In genomic region chr5:134948929-134949328, GRCh38 we compare ENCODE assay signal across 17 cellular contexts. TPM values are rescaled to one million over a fixed set of nuclear protein-coding genes. Genes with fewer than 3 reads are reported as not detected.
DNase-seq lines count a peak whose midpoint lies in the region; ATAC-seq, FAIRE-seq and TF ChIP-seq lines count a peak whose summit lies in the region.
"Had no signal": no experiment of that assay in that cellular context is flagged by ENCODE, and none has a peak within 500 bp of the region (broad histone marks: within the 10 kb centered on the region; RNA-seq: fewer than 3 reads in every experiment).

No MANE protein-coding gene starts in this region.

- WGBS in H1 (ENCODE audit: extremely low coverage in 1 of 2, insufficient coverage in 1 of 2, insufficient read length in 1 of 2, insufficient replicate concordance in 2 of 2, low coverage in 1 of 2, low lambda C conversion rate in 2 of 2, missing lambda C conversion rate in 1 of 2), 2 experiments, result 91% methylated on average over 5 of the region's 5 CpGs; no CpG with 5 or more reads in 1 of the 2 experiments

- no peak overlapping the region for H3K23ac ChIP-seq in H1 (ENCODE audit: insufficient read length)

- H3K27ac ChIP-seq in H1 (ENCODE audit: low read depth, low read length), result no peak overlapping the region
- no peak overlapping the region for H3K27ac ChIP-seq in CD8-positive, alpha-beta memory T cell (ENCODE audit: low read depth, low read length)
- H3K27ac ChIP-seq: BLaER1 treated with 17β-estradiol and CSF1 and Interleukin-3, amounts not matched to agents 10 nM and 100 nM; SJSA1; vagina had no signal

- no peak for TF ChIP-seq EP300 in H1 (IDR thresholded peaks at IDR 0.05; ENCODE audit: borderline replicate concordance in 1 of 2, low read depth in 2 of 2, low read length in 2 of 2)

- H3K27me3 Mint-ChIP-seq in CD8-positive, alpha-beta memory T cell, result no peaks in the 10 kb centered on the region
- H3K27me3 Mint-ChIP-seq: central memory CD8-positive, alpha-beta T cell had no signal

- no peak overlapping the region for H2BK12ac ChIP-seq in H1 (ENCODE audit: low read depth, low read length)

- peaks cover 5% of the 10 kb centered on the region for H3K9me3 ChIP-seq in MG63
- H3K9me3 ChIP-seq in H1 (ENCODE audit: insufficient read depth in 2 of 2, low read depth in 1 of 2, low read length in 1 of 2), result peaks cover 0 to under 1% of the 10 kb centered on the region in 2 experiments; a peak in 1 of 4 replicates
- H3K9me3 ChIP-seq in CD8-positive, alpha-beta memory T cell (ENCODE audit: low read length), result no peaks in the 10 kb centered on the region
- H3K9me3 ChIP-seq: vagina had no signal

- POLR2A ChIA-PET in H1 (lab: Charles Lee; ENCODE audit: partially characterized antibody), result interaction anchor here (0.6 kb wide), 1 partner anchor 258 kb away, joined by 3 read pairs; no protein-coding TSS in a partner anchor
- POLR2A ChIA-PET in CD8-positive, alpha-beta memory T cell (lab: Charles Lee), result no interaction called here

- no peak for TF ChIP-seq CTCF in H1 (IDR thresholded peaks at IDR 0.05; ENCODE audit: control extremely low read depth in 1 of 3, insufficient read depth in 1 of 3, low read depth in 1 of 3, low read length in 3 of 3)

- H3K4ac ChIP-seq in H1 (replicated peaks; ENCODE audit: insufficient read length, low read depth, low read length), result no peak overlapping the region

- no peak overlapping the region for H3K56ac ChIP-seq in H1 (replicated peaks; ENCODE audit: insufficient read length, low read depth, low read length)

- DNase-seq in Daoy (ENCODE audit: low read depth) (peak; percentile 65), MG63 (peak; percentile 84), H1 (ENCODE audit: low read depth in 1 of 2, low spot score in 2 of 2) (no peak), kidney tubule cell (ENCODE audit: low spot score) (peak; percentile 12)
- DNase-seq in CD8-positive, alpha-beta memory T cell, result no peak
- no peak for DNase-seq in stimulated activated CD4-positive, alpha-beta T cell treated with anti-CD3 and anti-CD28 coated beads, Interleukin-12 subunit alpha, Interleukin-12 subunit beta, amount 100 ng/mL, for 4 hours
- DNase-seq: DND-41; left colon; stimulated activated CD4-positive, alpha-beta T cell treated with anti-CD3 and anti-CD28 coated beads, Interleukin-4, amount 100 ng/mL, for 1 hour had no signal

- no peak overlapping the region for H3K18ac ChIP-seq in H1 (ENCODE audit: extremely low read depth, low read length)

- H3K4me1 Mint-ChIP-seq in CD8-positive, alpha-beta memory T cell, result no peaks in the 10 kb centered on the region
- H3K4me1 Mint-ChIP-seq: central memory CD8-positive, alpha-beta T cell had no signal

- H3K9ac ChIP-seq in H1 (replicated peaks in 1 of 4; ENCODE audit: extremely low read depth in 1 of 4, low read depth in 3 of 4, low read length in 3 of 4), result no peak overlapping the region
- H3K9ac ChIP-seq: BLaER1 treated with 17β-estradiol and CSF1 and Interleukin-3, amounts not matched to agents 10 nM and 100 nM had no signal

- peaks cover 0 to 1% (median 0%) of the 10 kb centered on the region in 3 donors for H3K36me3 Mint-ChIP-seq in CD8-positive, alpha-beta memory T cell

- TF ChIP-seq RAD21 in H1 (IDR thresholded peaks at IDR 0.05 in 1 of 2, conservative IDR thresholded peaks at IDR 0.05 in 1 of 2; ENCODE audit: low read depth in 2 of 2, low read length in 2 of 2), result no peak

- FAIRE-seq in H1 (lab: Jason Lieb, UNC), result no peak
- FAIRE-seq: TTC549 had no signal

- H3K79me2 ChIP-seq in H1 (ENCODE audit: control insufficient read depth in 1 of 2, insufficient read depth in 2 of 2, low read length in 2 of 2), result no peaks in the 10 kb centered on the region

- ATAC-seq in HG03280 (IDR thresholded peaks at IDR 0.05; ENCODE audit: unreplicated experiment) (no peak), HG02885 (IDR thresholded peaks at IDR 0.05; ENCODE audit: poor library complexity, unreplicated experiment) (no peak)
- ATAC-seq: left colon had no signal

- H4K91ac ChIP-seq in H1 (replicated peaks; ENCODE audit: insufficient read length, low read length), result no peak overlapping the region

- H3K27ac Mint-ChIP-seq in CD8-positive, alpha-beta memory T cell, result no peak overlapping the region

- no peak overlapping the region for H2BK120ac ChIP-seq in H1 (replicated peaks; ENCODE audit: low read depth, low read length)

- H3K36me3 ChIP-seq in MG63, result no peaks in the 10 kb centered on the region; the same call in 1 of the 2 replicates
- H3K36me3 ChIP-seq in H1 (ENCODE audit: control insufficient read depth in 2 of 4, insufficient read depth in 4 of 4, low read length in 3 of 4), result no peaks in the 10 kb centered on the region
- H3K36me3 ChIP-seq in CD8-positive, alpha-beta memory T cell (ENCODE audit: insufficient read depth, low read length), result no peaks in the 10 kb centered on the region
- H3K36me3 ChIP-seq: SJSA1, vagina had no signal

- H2AK5ac ChIP-seq in H1 (ENCODE audit: low read depth, low read length), result 0 out of 2 replicates have a peak overlapping the region, but pooled peaks have one; percentile 53

- no peak overlapping the region for H4K8ac ChIP-seq in H1 (ENCODE audit: extremely low read depth, insufficient read depth, low read length)

- no peaks in the 10 kb centered on the region for H3K23me2 ChIP-seq in H1 (ENCODE audit: low read depth, low read length)

- no peak overlapping the region for H3K4me2 ChIP-seq in H1 (ENCODE audit: insufficient read depth in 1 of 2, low read depth in 2 of 2, low read length in 2 of 2)
- H3K4me2 ChIP-seq: BLaER1 treated with 17β-estradiol and CSF1 and Interleukin-3, amounts not matched to agents 10 nM and 100 nM had no signal

- peaks cover 0 to 5% (median 0%) of the 10 kb centered on the region in 5 donors for H3K9me3 Mint-ChIP-seq in CD8-positive, alpha-beta memory T cell
- H3K9me3 Mint-ChIP-seq: central memory CD8-positive, alpha-beta T cell had no signal

- no peaks in the 10 kb centered on the region for H3K79me1 ChIP-seq in H1 (ENCODE audit: low read depth, low read length)

- H2AFZ ChIP-seq in H1 (ENCODE audit: low read length), result no peak overlapping the region

- H3K4me3 ChIP-seq in MG63 (no peak overlapping the region), H1 (ENCODE audit: extremely low read depth in 1 of 4, insufficient read depth in 2 of 4, low read depth in 3 of 4, low read length in 4 of 4) (no peak overlapping the region)
- H3K4me3 ChIP-seq in CD8-positive, alpha-beta memory T cell (ENCODE audit: low read length), result no peak overlapping the region
- H3K4me3 ChIP-seq: BLaER1 treated with 17β-estradiol and CSF1 and Interleukin-3, amounts not matched to agents 10 nM and 100 nM; SJSA1; vagina had no signal

- H3K14ac ChIP-seq in H1 (ENCODE audit: insufficient read length), result no peak overlapping the region

- H3K4me3 Mint-ChIP-seq in CD8-positive, alpha-beta memory T cell, result no peak overlapping the region
- H3K4me3 Mint-ChIP-seq: central memory CD8-positive, alpha-beta T cell had no signal

- no peak for TF ChIP-seq POLR2A in H1 (IDR thresholded peaks at IDR 0.05; ENCODE audit: control extremely low read depth in 1 of 2, low read depth in 2 of 2, low read length in 2 of 2)

- CTCF ChIA-PET in H1 (lab: Charles Lee; ENCODE audit: partially characterized antibody), result interaction anchor here (1.0 to 2.2 kb wide), 3 partner anchors 31 to 97 kb away, joined by 3 to 7 read pairs (median 3); no protein-coding TSS in a partner anchor
- CTCF ChIA-PET in CD8-positive, alpha-beta memory T cell (lab: Charles Lee), result no interaction called here

- no peak overlapping the region for H2BK15ac ChIP-seq in H1 (ENCODE audit: low read length)

- H4K5ac ChIP-seq in H1 (ENCODE audit: insufficient read length, low read depth, low read length), result no peak overlapping the region

- no peak overlapping the region for H2BK20ac ChIP-seq in H1 (ENCODE audit: low read length)

- H3K4me1 ChIP-seq in H1 (replicated peaks in 1 of 4; ENCODE audit: control insufficient read depth in 3 of 4, insufficient read depth in 4 of 4, low read length in 3 of 4), result no peaks in the 10 kb centered on the region
- H3K4me1 ChIP-seq in CD8-positive, alpha-beta memory T cell (ENCODE audit: insufficient read depth, low read length), result no peaks in the 10 kb centered on the region
- H3K4me1 ChIP-seq: BLaER1 treated with 17β-estradiol and CSF1 and Interleukin-3, amounts not matched to agents 10 nM and 100 nM; SJSA1 had no signal

- no peaks in the 10 kb centered on the region for H4K20me1 ChIP-seq in H1 (replicated peaks in 1 of 2; ENCODE audit: control insufficient read depth in 1 of 2, insufficient read depth in 2 of 2, low read length in 2 of 2)
- H4K20me1 ChIP-seq: BLaER1 treated with 17β-estradiol and CSF1 and Interleukin-3, amounts not matched to agents 10 nM and 100 nM had no signal

- no peaks in the 10 kb centered on the region for H3K27me3 ChIP-seq in MG63
- no peaks in the 10 kb centered on the region for H3K27me3 ChIP-seq in H1 (replicated peaks in 1 of 4; ENCODE audit: control insufficient read depth in 3 of 4, extremely low read depth in 1 of 4, insufficient read depth in 3 of 4, low read length in 3 of 4)
- H3K27me3 ChIP-seq in CD8-positive, alpha-beta memory T cell (ENCODE audit: insufficient read depth, low read length, poor library complexity, severe bottlenecking), result no peaks in the 10 kb centered on the region
- H3K27me3 ChIP-seq: BLaER1 treated with 17β-estradiol and CSF1 and Interleukin-3, amounts not matched to agents 10 nM and 100 nM; SJSA1; vagina had no signal

- no peak overlapping the region for H2BK5ac ChIP-seq in H1 (ENCODE audit: low read depth, low read length)

RNA-seq across cellular contexts. Expression of gene CATSPER3, which starts 18.8 kb away (rescaled TPM):
- 0.06 TPM in 1 of 2 replicates, not detected in the other for total RNA-seq in Daoy (2014; rRNA removed; shearing (Covaris generic))
- total RNA-seq in MG63 (2014; rRNA removed; shearing (Covaris generic); ENCODE audit: low replicate concordance), result 0.59 and 1.5 TPM in 2 replicates
- total RNA-seq in H1 (2021; fragmentation: NEBNext Ultra II Directional; extraction: Animal tissue kit (Norgen Biotek cat#: 25700)), result 0.48 TPM in 1 of 2 replicates, not detected in the other
- polyA plus RNA-seq in H1 (2011; rRNA removed), result 0.60 and 0.62 TPM in 2 replicates
- polyA plus RNA-seq in H1 (2011; cell fraction: cytosol; rRNA removed), result 0.49 TPM
- 0.88 TPM for polyA plus RNA-seq in H1 (2011; cell fraction: nucleus; rRNA removed)
- polyA plus RNA-seq in H1 (2012, experiment 1 of 2), result 0.36 to 0.70 TPM (median 0.42 TPM) in 4 replicates
- polyA plus RNA-seq in H1 (2012, experiment 2 of 2), result 0.17 TPM
- 0.30 TPM for polyA plus RNA-seq in H1 (2013, experiment 1 of 2)
- polyA plus RNA-seq in H1 (2013, experiment 2 of 2), result 0.28 TPM
- 0.38 and 0.78 TPM in 2 replicates for polyA minus RNA-seq in H1 (2011; rRNA and poly(A)+ RNA removed)
- polyA minus RNA-seq in H1 (2011; cell fraction: cytosol; rRNA and poly(A)+ RNA removed), result not detected
- polyA minus RNA-seq in H1 (2011; cell fraction: nucleus; rRNA and poly(A)+ RNA removed), result not detected
- under 1 TPM; 0.18 to 0.29 TPM for total RNA-seq in CD8-positive, alpha-beta memory T cell
- 0.36 TPM for polyA plus RNA-seq in CD8-positive, alpha-beta memory T cell
- total RNA-seq: myocyte, vagina had no signal

RNA-seq across cellular contexts. Expression of gene PCBD2, which starts 44.0 kb away (rescaled TPM):
- total RNA-seq in Daoy (2014; rRNA removed; shearing (Covaris generic)), result 3.7 and 8.7 TPM in 2 replicates
- 7.1 and 11.1 TPM in 2 replicates for total RNA-seq in MG63 (2014; rRNA removed; shearing (Covaris generic); ENCODE audit: low replicate concordance)
- 7.2 and 10.3 TPM in 2 replicates for total RNA-seq in H1 (2021; fragmentation: NEBNext Ultra II Directional; extraction: Animal tissue kit (Norgen Biotek cat#: 25700))
- 4.4 and 4.8 TPM in 2 replicates for polyA plus RNA-seq in H1 (2011; rRNA removed)
- 6.5 TPM for polyA plus RNA-seq in H1 (2011; cell fraction: cytosol; rRNA removed)
- polyA plus RNA-seq in H1 (2011; cell fraction: nucleus; rRNA removed), result 3.4 TPM
- 5.4 to 7.1 TPM (median 5.9 TPM) in 4 replicates for polyA plus RNA-seq in H1 (2012, experiment 1 of 2)
- 4.8 TPM for polyA plus RNA-seq in H1 (2012, experiment 2 of 2)
- polyA plus RNA-seq in H1 (2013, experiment 1 of 2), result 6.6 TPM
- 6.5 TPM for polyA plus RNA-seq in H1 (2013, experiment 2 of 2)
- polyA minus RNA-seq in H1 (2011; rRNA and poly(A)+ RNA removed), result 3.3 and 5.1 TPM in 2 replicates
- polyA minus RNA-seq in H1 (2011; cell fraction: cytosol; rRNA and poly(A)+ RNA removed), result 5.1 TPM
- polyA minus RNA-seq in H1 (2011; cell fraction: nucleus; rRNA and poly(A)+ RNA removed), result 5.4 TPM
- total RNA-seq in CD8-positive, alpha-beta memory T cell, result 10 to 100 TPM; 11.5 to 13.6 TPM
- polyA plus RNA-seq in CD8-positive, alpha-beta memory T cell, result 9.6 TPM

Comparison
In these comparisons a context has a peak if more than half of its experiments do, and no peak if none do; other contexts are left out.
1. DNase-seq: peak in Daoy (single experiment), MG63 (single experiment) and kidney tubule cell (single experiment); none in H1 (0 of 2), CD8-positive, alpha-beta memory T cell (0 of 5) and stimulated activated CD4-positive, alpha-beta T cell treated with anti-CD3 and anti-CD28 coated beads, Interleukin-12 subunit alpha, Interleukin-12 subunit beta, amount 100 ng/mL, for 4 hours (single experiment).